Comparison of ENCODE assay signal across 8 cellular contexts in the genomic region with DNA sequence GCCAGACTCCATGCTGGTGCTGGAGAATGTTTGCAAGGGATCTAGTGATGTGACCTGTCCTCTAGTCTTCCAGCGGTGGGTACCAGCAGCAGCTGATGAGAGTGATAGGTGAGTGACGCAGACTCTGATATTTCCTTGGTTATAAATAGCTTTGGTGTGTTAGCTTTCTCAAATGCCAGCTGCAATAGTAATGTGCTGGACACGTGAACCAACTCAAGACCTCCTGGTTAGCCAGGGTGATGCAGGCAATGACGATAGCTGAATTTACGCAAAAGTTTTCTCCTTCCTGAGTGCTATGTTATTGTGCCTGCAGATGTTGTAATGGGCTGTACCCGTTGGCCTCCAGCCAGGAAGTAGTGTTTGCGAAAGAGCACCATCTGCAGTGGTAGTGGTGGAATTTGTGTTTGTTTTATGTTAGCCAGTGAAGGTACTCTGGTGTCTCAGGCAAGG.
A peak's percentile ranks its signal among the peaks of the same experiment; 100 is the strongest.
DNase-seq lines count a peak whose midpoint lies in the region; ATAC-seq and TF ChIP-seq lines count a peak whose summit lies in the region.

No MANE protein-coding gene starts in this region.

- H3K9me3 Mint-ChIP-seq in activated T-cell treated with anti-CD3 and anti-CD28 coated beads, Interleukin-2, amount 50 U/mL, for 24 hours = peaks cover 16% of the 10 kb centered on the region

- no peak overlapping the region for H3K4me3 ChIP-seq in epithelial cell of esophagus (ENCODE audit: low read length)

- peak; percentile 53 for DNase-seq in DMS53 treated with DMSO at 0.1 percent for 48 hours (lab: John Stamatoyannopoulos, UW; ENCODE audit: unreplicated experiment)
- DNase-seq in NCI-H69 (lab: John Stamatoyannopoulos, UW) = peak; percentile 44
- peak; percentile 90 for DNase-seq in epithelial cell of esophagus (ENCODE audit: low read depth)
- DNase-seq in omental fat pad (ENCODE audit: low spot score) = peak; percentile 61
- DNase-seq in superior temporal gyrus (ENCODE audit: extremely low spot score) = no peak
- DNase-seq in hippocampal formation (lab: John Stamatoyannopoulos, UW) = no peak
- no peak for DNase-seq in activated T-cell treated with anti-CD3 and anti-CD28 coated beads, Interleukin-2, amount 50 U/mL, for 24 hours

- H3K27me3 Mint-ChIP-seq in activated T-cell treated with anti-CD3 and anti-CD28 coated beads, Interleukin-2, amount 50 U/mL, for 24 hours = peaks cover 6% of the 10 kb centered on the region

- H3K36me3 Mint-ChIP-seq in activated T-cell treated with anti-CD3 and anti-CD28 coated beads, Interleukin-2, amount 50 U/mL, for 24 hours (ENCODE audit: low read depth) = no peaks in the 10 kb centered on the region

- ATAC-seq in omental fat pad (ENCODE audit: low FRiP score) = peak; percentile 92
- no peak for ATAC-seq in GM19395 (IDR thresholded peaks at IDR 0.05; ENCODE audit: unreplicated experiment)

- H3K4me1 Mint-ChIP-seq in activated T-cell treated with anti-CD3 and anti-CD28 coated beads, Interleukin-2, amount 50 U/mL, for 24 hours (ENCODE audit: low read depth) = no peaks in the 10 kb centered on the region

- TF ChIP-seq CTCF in epithelial cell of esophagus (IDR thresholded peaks at IDR 0.05; ENCODE audit: insufficient read depth, low read depth, low read length, missing control alignments) (peak; percentile 19), omental fat pad (IDR thresholded peaks at IDR 0.05) (no peak)

- no peak overlapping the region for H3K4me3 Mint-ChIP-seq in activated T-cell treated with anti-CD3 and anti-CD28 coated beads, Interleukin-2, amount 50 U/mL, for 24 hours

- H3K27ac Mint-ChIP-seq in activated T-cell treated with anti-CD3 and anti-CD28 coated beads, Interleukin-2, amount 50 U/mL, for 24 hours = no peak overlapping the region

Comparison
In these comparisons a context has a peak if more than half of its experiments do, and no peak if none do; other contexts are left out.
1. DNase-seq: peak in DMS53 treated with DMSO at 0.1 percent for 48 hours (single experiment), NCI-H69 (single experiment), epithelial cell of esophagus (single experiment) and omental fat pad (single experiment); none in superior temporal gyrus (single experiment), hippocampal formation (0 of 2) and activated T-cell treated with anti-CD3 and anti-CD28 coated beads, Interleukin-2, amount 50 U/mL, for 24 hours (single experiment).